Comparison of ENCODE assay signal across 35 cellular contexts in genomic region chr15:97750071-97750470, GRCh38.
"Had no signal": no experiment of that assay in that cellular context is flagged by ENCODE, and none has a peak within 500 bp of the region (broad histone marks: within the 10 kb centered on the region; RNA-seq: fewer than 3 reads in every experiment).

No MANE protein-coding gene starts in this region.

- H3K36me3 ChIP-seq: ascending aorta, cardiac muscle cell had no signal

- H3K36me3 Mint-ChIP-seq: activated CD4-positive, alpha-beta memory T cell treated with anti-CD3 and anti-CD28 coated beads for 36 hours; activated CD8-positive, alpha-beta memory T cell treated with anti-CD3 and anti-CD28 coated beads, Interleukin-2, amount 10 ng/mL, durations not matched to agents 7 days and 5 days; activated naive CD4-positive, alpha-beta T cell treated with anti-CD3 and anti-CD28 coated beads, Interleukin-2, amount 10 ng/mL, durations not matched to agents 7 days and 5 days; activated naive CD4-positive, alpha-beta T cell treated with anti-CD3 and anti-CD28 coated beads, Interleukin-2, amount 50 U/mL, for 24 hours; activated naive CD8-positive, alpha-beta T cell; activated naive CD8-positive, alpha-beta T cell treated with anti-CD3 and anti-CD28 coated beads, Interleukin-2, amount 10 ng/mL, durations not matched to agents 7 days and 5 days; brain had no signal

- H3K27me3 ChIP-seq: ascending aorta, cardiac muscle cell had no signal

- H3K4me1 Mint-ChIP-seq: activated B cell treated with CpG ODN at 0.5 μM for 24 hours; activated CD4-positive, alpha-beta T cell treated with anti-CD3 and anti-CD28 coated beads, Interleukin-2, amount 10 ng/mL, durations not matched to agents 24 days and 14 days; activated CD8-positive, alpha-beta memory T cell treated with anti-CD3 and anti-CD28 coated beads, Interleukin-2, amount 10 ng/mL, durations not matched to agents 7 days and 5 days; activated naive CD4-positive, alpha-beta T cell treated with anti-CD3 and anti-CD28 coated beads, Interleukin-2, amount 10 ng/mL, durations not matched to agents 7 days and 5 days; activated naive CD4-positive, alpha-beta T cell treated with anti-CD3 and anti-CD28 coated beads, Interleukin-2, amount 50 U/mL, for 24 hours; activated naive CD8-positive, alpha-beta T cell treated with anti-CD3 and anti-CD28 coated beads, Interleukin-2, amount 10 ng/mL, durations not matched to agents 7 days and 5 days; activated naive CD8-positive, alpha-beta T cell treated with anti-CD3 and anti-CD28 coated beads, Interleukin-2, amount 50 U/mL, for 24 hours; central memory CD8-positive, alpha-beta T cell had no signal

- H3K9me3 ChIP-seq: ascending aorta had no signal

- H3K9me3 Mint-ChIP-seq: activated B cell treated with CpG ODN at 0.5 μM for 24 hours; activated CD4-positive, alpha-beta memory T cell treated with anti-CD3 and anti-CD28 coated beads for 36 hours; activated CD4-positive, alpha-beta T cell treated with anti-CD3 and anti-CD28 coated beads, Interleukin-2, amount 10 ng/mL, durations not matched to agents 24 days and 14 days; activated CD8-positive, alpha-beta T cell treated with anti-CD3 and anti-CD28 coated beads for 36 hours; activated naive CD4-positive, alpha-beta T cell treated with anti-CD3 and anti-CD28 coated beads, Interleukin-2, amount 10 ng/mL, durations not matched to agents 7 days and 5 days; activated naive CD4-positive, alpha-beta T cell treated with anti-CD3 and anti-CD28 coated beads, Interleukin-2, amount 50 U/mL, for 24 hours; activated naive CD8-positive, alpha-beta T cell treated with anti-CD3 and anti-CD28 coated beads, Interleukin-2, amount 10 ng/mL, durations not matched to agents 7 days and 5 days; activated naive CD8-positive, alpha-beta T cell treated with anti-CD3 and anti-CD28 coated beads, Interleukin-2, amount 50 U/mL, for 24 hours; activated T-cell treated with anti-CD3 and anti-CD28 coated beads, Interleukin-2, amount 50 U/mL, for 24 hours; activated T-helper 2 cell treated with anti-CD3 and anti-CD28 coated beads, Interferon-gamma antibody, Interleukin-2, Interleukin-4, amounts not matched to agents 10 μg/mL and 5 μg/mL and 100 μg/mL, durations not matched to agents 14 hours and 24 hours and 36 hours; brain; central memory CD8-positive, alpha-beta T cell; T-helper 1 cell treated with Interleukin-12 subunit alpha and Interleukin-12 subunit beta and Interleukin-4 antibody, amounts not matched to agents 30 μg/mL and 1 μg/mL, for 36 hours; T-helper 2 cell treated with Interferon-gamma antibody and Interleukin-4, amounts not matched to agents 5 μg/mL and 100 μg/mL, for 36 hours had no signal

- H3K4me3 Mint-ChIP-seq: activated B cell treated with CpG ODN at 0.5 μM for 24 hours; activated CD4-positive, alpha-beta memory T cell treated with anti-CD3 and anti-CD28 coated beads for 36 hours; activated CD4-positive, alpha-beta T cell treated with anti-CD3 and anti-CD28 coated beads, Interleukin-2, amount 10 ng/mL, durations not matched to agents 24 days and 14 days; activated CD8-positive, alpha-beta memory T cell treated with anti-CD3 and anti-CD28 coated beads, Interleukin-2, amount 10 ng/mL, durations not matched to agents 7 days and 5 days; activated CD8-positive, alpha-beta T cell treated with anti-CD3 and anti-CD28 coated beads for 36 hours; activated naive CD4-positive, alpha-beta T cell treated with anti-CD3 and anti-CD28 coated beads, Interleukin-2, amount 10 ng/mL, durations not matched to agents 7 days and 5 days; activated naive CD4-positive, alpha-beta T cell treated with anti-CD3 and anti-CD28 coated beads, Interleukin-2, amount 50 U/mL, for 24 hours; activated naive CD8-positive, alpha-beta T cell; activated naive CD8-positive, alpha-beta T cell treated with anti-CD3 and anti-CD28 coated beads, Interleukin-2, amount 10 ng/mL, durations not matched to agents 7 days and 5 days; activated naive CD8-positive, alpha-beta T cell treated with anti-CD3 and anti-CD28 coated beads, Interleukin-2, amount 50 U/mL, for 24 hours; activated T-cell treated with anti-CD3 and anti-CD28 coated beads, Interleukin-2, amount 50 U/mL, for 24 hours; central memory CD8-positive, alpha-beta T cell; T-helper 1 cell treated with Interleukin-12 subunit alpha and Interleukin-12 subunit beta and Interleukin-4 antibody, amounts not matched to agents 30 μg/mL and 1 μg/mL, for 36 hours; T-helper 2 cell treated with Interferon-gamma antibody and Interleukin-4, amounts not matched to agents 5 μg/mL and 100 μg/mL, for 36 hours had no signal

- ATAC-seq: activated CD8-positive, alpha-beta memory T cell treated with anti-CD3 and anti-CD28 coated beads, Interleukin-2, amount 10 ng/mL, durations not matched to agents 7 days and 5 days; activated CD8-positive, alpha-beta T cell treated with anti-CD3 and anti-CD28 coated beads for 36 hours; activated naive CD8-positive, alpha-beta T cell treated with anti-CD3 and anti-CD28 coated beads, Interleukin-2, amount 50 U/mL, for 24 hours had no signal

- H3K27me3 Mint-ChIP-seq: activated B cell treated with CpG ODN at 0.5 μM for 24 hours; activated CD4-positive, alpha-beta T cell treated with anti-CD3 and anti-CD28 coated beads, Interleukin-2, amount 10 ng/mL, durations not matched to agents 24 days and 14 days; activated CD8-positive, alpha-beta memory T cell treated with anti-CD3 and anti-CD28 coated beads, Interleukin-2, amount 10 ng/mL, durations not matched to agents 7 days and 5 days; activated naive CD4-positive, alpha-beta T cell treated with anti-CD3 and anti-CD28 coated beads, Interleukin-2, amount 10 ng/mL, durations not matched to agents 7 days and 5 days; activated naive CD8-positive, alpha-beta T cell treated with anti-CD3 and anti-CD28 coated beads, Interleukin-2, amount 50 U/mL, for 24 hours; central memory CD8-positive, alpha-beta T cell had no signal

- H3K4me3 ChIP-seq: ascending aorta, cardiac muscle cell had no signal

- H3K27ac ChIP-seq: ascending aorta, cardiac muscle cell, VCaP had no signal

- H3K4me1 ChIP-seq: ascending aorta had no signal

- H3K27ac Mint-ChIP-seq: activated B cell treated with CpG ODN at 0.5 μM for 24 hours; activated CD4-positive, alpha-beta memory T cell treated with anti-CD3 and anti-CD28 coated beads for 36 hours; activated CD4-positive, alpha-beta T cell treated with anti-CD3 and anti-CD28 coated beads, Interleukin-2, amount 10 ng/mL, durations not matched to agents 24 days and 14 days; activated CD8-positive, alpha-beta memory T cell treated with anti-CD3 and anti-CD28 coated beads, Interleukin-2, amount 10 ng/mL, durations not matched to agents 7 days and 5 days; activated CD8-positive, alpha-beta T cell treated with anti-CD3 and anti-CD28 coated beads for 36 hours; activated naive CD4-positive, alpha-beta T cell treated with anti-CD3 and anti-CD28 coated beads, Interleukin-2, amount 10 ng/mL, durations not matched to agents 7 days and 5 days; activated naive CD4-positive, alpha-beta T cell treated with anti-CD3 and anti-CD28 coated beads, Interleukin-2, amount 50 U/mL, for 24 hours; activated naive CD8-positive, alpha-beta T cell; activated naive CD8-positive, alpha-beta T cell treated with anti-CD3 and anti-CD28 coated beads, Interleukin-2, amount 10 ng/mL, durations not matched to agents 7 days and 5 days; activated naive CD8-positive, alpha-beta T cell treated with anti-CD3 and anti-CD28 coated beads, Interleukin-2, amount 50 U/mL, for 24 hours; activated T-cell treated with anti-CD3 and anti-CD28 coated beads, Interleukin-2, amount 50 U/mL, for 24 hours; activated T-helper 2 cell treated with anti-CD3 and anti-CD28 coated beads, Interferon-gamma antibody, Interleukin-2, Interleukin-4, amounts not matched to agents 10 μg/mL and 5 μg/mL and 100 μg/mL, durations not matched to agents 14 hours and 24 hours and 36 hours; T-helper 1 cell treated with Interleukin-12 subunit alpha and Interleukin-12 subunit beta and Interleukin-4 antibody, amounts not matched to agents 30 μg/mL and 1 μg/mL, for 36 hours; T-helper 2 cell treated with Interferon-gamma antibody and Interleukin-4, amounts not matched to agents 5 μg/mL and 100 μg/mL, for 36 hours had no signal

- DNase-seq: activated B cell treated with CpG ODN at 0.5 μM for 24 hours; activated CD4-positive, alpha-beta memory T cell treated with anti-CD3 and anti-CD28 coated beads for 36 hours; activated CD4-positive, alpha-beta T cell treated with anti-CD3 and anti-CD28 coated beads for 4 hours; activated CD4-positive, alpha-beta T cell treated with anti-CD3 and anti-CD28 coated beads, Interleukin-2, amount 10 ng/mL, durations not matched to agents 24 days and 14 days; activated CD4-positive, alpha-beta T cell treated with anti-CD3 and anti-CD28 coated beads, Interleukin-2, amount 50 U/mL, for 1 hour; activated CD4-positive, alpha-beta T cell treated with anti-CD3 and anti-CD28 coated beads, Interleukin-2, amount 50 U/mL, for 4 hours; activated CD4-positive, CD25-positive, alpha-beta regulatory T cell treated with anti-CD3 and anti-CD28 coated beads, Interleukin-2, amount 50 U/mL, for 72 hours; activated CD8-positive, alpha-beta memory T cell treated with anti-CD3 and anti-CD28 coated beads, Interleukin-2, amount 10 ng/mL, durations not matched to agents 7 days and 5 days; activated CD8-positive, alpha-beta memory T cell treated with anti-CD3 and anti-CD28 coated beads, Interleukin-2, amount 50 U/mL, for 48 hours; activated CD8-positive, alpha-beta T cell treated with anti-CD3 and anti-CD28 coated beads for 36 hours; activated effector memory CD4-positive, alpha-beta T cell treated with Interleukin-2 at 50 U/mL for 16 hours; activated gamma-delta T cell; activated naive CD4-positive, alpha-beta T cell treated with anti-CD3 and anti-CD28 coated beads, Interleukin-2, amount 10 ng/mL, durations not matched to agents 7 days and 5 days; activated naive CD4-positive, alpha-beta T cell treated with Interleukin-2 at 50 U/mL for 16 hours; activated naive CD8-positive, alpha-beta T cell treated with anti-CD3 and anti-CD28 coated beads, Interleukin-2, amount 10 ng/mL, durations not matched to agents 7 days and 5 days; activated naive CD8-positive, alpha-beta T cell treated with anti-CD3 and anti-CD28 coated beads, Interleukin-2, amount 50 U/mL, for 24 hours; activated T-cell treated with anti-CD3 and anti-CD28 coated beads, Interleukin-2, amount 50 U/mL, for 24 hours; activated T-cell treated with anti-CD3 and anti-CD28 coated beads, Interleukin-2, amount 50 U/mL, for 48 hours; amygdala; anterior cingulate cortex; caudate nucleus; cerebellar nuclear complex; T-helper 1 cell; T-helper 2 cell; T-helper 9 cell had no signal
